In genomic region chr10:31076589-31076988, GRCh38 we compare ENCODE assay signal across 17 cellular contexts. TPM values are rescaled to one million over a fixed set of nuclear protein-coding genes. Genes with fewer than 3 reads are reported as not detected.
DNase-seq lines count a peak whose midpoint lies in the region; ATAC-seq, FAIRE-seq and TF ChIP-seq lines count a peak whose summit lies in the region.
"Had no signal": no experiment of that assay in that cellular context is flagged by ENCODE, and none has a peak within 500 bp of the region (broad histone marks: within the 10 kb centered on the region; RNA-seq: fewer than 3 reads in every experiment).

No MANE protein-coding gene starts in this region.

- H3K9me3 ChIP-seq in K562 (replicated peaks; ENCODE audit: control insufficient read depth, insufficient read depth, low read depth, low read length) (no peaks in the 10 kb centered on the region), Peyer's patch (no peaks in the 10 kb centered on the region), WERI-Rb-1 (ENCODE audit: severe bottlenecking) (no peaks in the 10 kb centered on the region)

- TF ChIP-seq EP300 in K562 (IDR thresholded peaks at IDR 0.05; ENCODE audit: low read length): no peak

- TF ChIP-seq CTCF in K562 (IDR thresholded peaks at IDR 0.05 in 2 of 3, conservative IDR thresholded peaks at IDR 0.05 in 1 of 3; ENCODE audit: insufficient read depth in 2 of 3, low read depth in 1 of 3, low read length in 3 of 3) (no peak), foreskin keratinocyte (conservative IDR thresholded peaks at IDR 0.05) (no peak), Peyer's patch (IDR thresholded peaks at IDR 0.05) (no peak), WERI-Rb-1 (IDR thresholded peaks at IDR 0.05; ENCODE audit: low read depth, low read length) (no peak)

- H3K9ac ChIP-seq in K562 (ENCODE audit: insufficient read depth in 1 of 2, low read depth in 2 of 2, low read length in 2 of 2): no peak overlapping the region

- no peak for ATAC-seq in K562
- peak; percentile 13 for ATAC-seq in foreskin keratinocyte
- no peak for ATAC-seq in GM19035 (IDR thresholded peaks at IDR 0.05; ENCODE audit: unreplicated experiment)
- ATAC-seq: GM12878, HCT116 had no signal

- H3K36me3 ChIP-seq in K562 (ENCODE audit: control insufficient read depth, insufficient read depth, low read length) (no peaks in the 10 kb centered on the region), Peyer's patch (no peaks in the 10 kb centered on the region), WERI-Rb-1 (no peaks in the 10 kb centered on the region)

- TF ChIP-seq RAD21 in K562 (CRISPR knock-in tag; conservative IDR thresholded peaks at IDR 0.05 in 1 of 2, IDR thresholded peaks at IDR 0.05 in 1 of 2): no peak

- H3K79me2 ChIP-seq in K562 (ENCODE audit: control insufficient read depth, insufficient read depth, low read length): no peaks in the 10 kb centered on the region

- in situ Hi-C loops in K562 (cut with MboI): no loop called here

- no peak overlapping the region for H2AFZ ChIP-seq in K562 (ENCODE audit: low read depth, low read length)

- H3K4me2 ChIP-seq in K562 (ENCODE audit: insufficient read depth, low read length): no peak overlapping the region

- CTCF ChIA-PET in K562 (lab: Yijun Ruan, JAX; ENCODE audit: low intra/inter-chr PET ratio): no interaction called here

- intact Hi-C loops in K562 (cut with micrococcal nuclease): no loop called here

- H3K4me1 ChIP-seq in K562 (replicated peaks in 1 of 2; ENCODE audit: control insufficient read depth in 2 of 2, insufficient read depth in 2 of 2, low read length in 2 of 2) (no peaks in the 10 kb centered on the region), foreskin keratinocyte (peaks cover 15% of the 10 kb centered on the region), Peyer's patch (no peaks in the 10 kb centered on the region)

- POLR2A ChIA-PET in K562 (lab: Yijun Ruan, JAX): no interaction called here

- no TSS peak for BruUV-seq in K562 (replicated peaks; lab: Mats Ljungman, UMichigan)

- no peaks in the 10 kb centered on the region for H3K9me1 ChIP-seq in K562 (ENCODE audit: control insufficient read depth, insufficient read depth, low read length)

- WGBS in K562 (ENCODE audit: insufficient coverage, low coverage, missing lambda C conversion rate): 0% methylated on average over 6 of the region's 6 CpGs

- H4K20me1 ChIP-seq in K562 (replicated peaks; ENCODE audit: control insufficient read depth, insufficient read depth, low read length): no peaks in the 10 kb centered on the region

- H3K4me3 ChIP-seq in K562 (no peak overlapping the region), Peyer's patch (no peak overlapping the region), WERI-Rb-1 (ENCODE audit: low read depth, low read length) (no peak overlapping the region)
- H3K4me3 ChIP-seq: GM12878 had no signal

- TF ChIP-seq POLR2A in K562 (conservative IDR thresholded peaks at IDR 0.05): no peak
- TF ChIP-seq POLR2A in Peyer's patch (IDR thresholded peaks at IDR 0.05): no peak

- no peak overlapping the region for H3K27ac ChIP-seq in K562 (ENCODE audit: extremely low read depth, low read depth, low read length)
- peak overlapping the region; percentile 81 for H3K27ac ChIP-seq in foreskin keratinocyte
- no peak overlapping the region for H3K27ac ChIP-seq in Peyer's patch
- H3K27ac ChIP-seq in WERI-Rb-1: no peak overlapping the region

- peak; percentile 57 for FAIRE-seq in HTR-8/SVneo (lab: Jason Lieb, UNC)
- FAIRE-seq in K562 (lab: Jason Lieb, UNC): no peak
- FAIRE-seq: A204.1, GM12878, H54 had no signal

- H3K27me3 ChIP-seq in K562 (ENCODE audit: control insufficient read depth in 2 of 2, insufficient read depth in 2 of 2, low read length in 2 of 2) (no peaks in the 10 kb centered on the region), foreskin keratinocyte (no peaks in the 10 kb centered on the region), Peyer's patch (no peaks in the 10 kb centered on the region), WERI-Rb-1 (ENCODE audit: insufficient read depth, low read depth, severe bottlenecking) (no peaks in the 10 kb centered on the region)

- no peak for DNase-seq in HTR-8/SVneo (ENCODE audit: insufficient read length, low spot score)
- peak in 2 of 4 experiments; percentile 22 to 23 for DNase-seq in K562 (ENCODE audit: extremely low read depth in 1 of 4, low spot score in 3 of 4)
- DNase-seq in foreskin keratinocyte: peak in 1 of 2 donors; percentile 45
- DNase-seq in Peyer's patch: no peak
- DNase-seq in midbrain (lab: John Stamatoyannopoulos, UW): no peak
- DNase-seq in WERI-Rb-1: no peak
- DNase-seq: C1 segment of cervical spinal cord; Calu3; CD4-positive, alpha-beta T cell; DMS 273 treated with DMSO at 0.1 percent for 48 hours; DMS79; KBM-7 had no signal

TF ChIP-seq in K562, 482 proteins besides CTCF, POLR2A, EP300 and RAD21:
- TF ChIP-seq ZNF586 (CRISPR knock-in tag; conservative IDR thresholded peaks at IDR 0.05): no peak
- peak in 1 of 2 experiments; percentile 96; a peak in 2 of 4 replicates for TF ChIP-seq MLLT1 (IDR thresholded peaks at IDR 0.05)
- TF ChIP-seq ZBTB17 (CRISPR knock-in tag; IDR thresholded peaks at IDR 0.05): peak; percentile 95
- peak; percentile 95 for TF ChIP-seq ZNF23 (CRISPR knock-in tag; IDR thresholded peaks at IDR 0.05)
TF ChIP-seq in K562: peak in this region for 3.

RNA-seq across cellular contexts. Expression of gene ZNF438, which starts 44.9 kb away (rescaled TPM):
- 0.46 and 1.2 TPM in 2 replicates for total RNA-seq in K562 (2011; cell fraction: chromatin; rRNA removed; ENCODE audit: low replicate concordance)
- 0.17 and 0.79 TPM in 2 replicates for total RNA-seq in K562 (2011; cell fraction: nucleolus; rRNA removed)
- total RNA-seq in K562 (2011; cell fraction: nucleoplasm; rRNA removed): 0.61 and 1.0 TPM in 2 replicates
- 0.91 and 1.0 TPM in 2 replicates for total RNA-seq in K562 (2014; rRNA removed)
- 1.1 and 1.2 TPM in 2 replicates for total RNA-seq in K562 (2014; rRNA removed; fragmentation: Illumina TruSeq; extraction: Trizol)
- 0.98 and 1.3 TPM in 2 replicates for total RNA-seq in K562 (2015; rRNA removed; fragmentation: Illumina TruSeq; extraction: Trizol)
- 0.91 and 1.2 TPM in 2 replicates for total RNA-seq in K562 (2021)
- 0.49 and 0.85 TPM in 2 replicates for polyA plus RNA-seq in K562 (2011; rRNA removed)
- 0.28 and 0.51 TPM in 2 replicates for polyA plus RNA-seq in K562 (2011; cell fraction: cytosol; rRNA removed)
- polyA plus RNA-seq in K562 (2011; cell fraction: nucleus; rRNA removed): 0.48 and 0.82 TPM in 2 replicates
- 0.85 and 1.0 TPM in 2 replicates for polyA plus RNA-seq in K562 (2012)
- polyA plus RNA-seq in K562 (2014; fragmentation: Illumina TruSeq; extraction: Trizol): 1.3 and 1.5 TPM in 2 replicates
- polyA plus RNA-seq in K562 (2014; fragmentation: Nextera tagmentation; extraction: Ambion mirVana): 1 to 10 TPM in 1 of 2 experiments, under 1 TPM in 1; 0.45 to 1.0 TPM
- polyA plus RNA-seq in K562 (2014; rRNA removed): 0.64 and 2.0 TPM in 2 replicates
- 0.98 and 1.1 TPM in 2 replicates for polyA minus RNA-seq in K562 (2011; rRNA and poly(A)+ RNA removed)
- 0.36 and 0.67 TPM in 2 replicates for polyA minus RNA-seq in K562 (2011; cell fraction: cytosol; rRNA and poly(A)+ RNA removed)
- polyA minus RNA-seq in K562 (2011; cell fraction: nucleus; rRNA and poly(A)+ RNA removed): 0.40 and 0.67 TPM in 2 replicates
- 2.7 and 2.8 TPM in 2 replicates for total RNA-seq in foreskin keratinocyte
- 2.0 TPM in 2 replicates for polyA plus RNA-seq in foreskin keratinocyte
- 1 to 10 TPM; 3.7 to 8.3 (median 7.3) TPM for total RNA-seq in Peyer's patch
